Comparison of ENCODE assay signal across 9 cellular contexts in genomic region chr19:35509861-35510625, GRCh38. TPM values are rescaled to one million over a fixed set of nuclear protein-coding genes. Genes with fewer than 3 reads are reported as not detected.
A peak's percentile ranks its signal among the peaks of the same experiment; 100 is the strongest.
DNase-seq lines count a peak whose midpoint lies in the region; ATAC-seq and TF ChIP-seq lines count a peak whose summit lies in the region.
"Had no signal": no experiment of that assay in that cellular context is flagged by ENCODE, and none has a peak within 500 bp of the region (broad histone marks: within the 10 kb centered on the region; RNA-seq: fewer than 3 reads in every experiment).

No MANE protein-coding gene starts in this region.

- peak overlapping the region; percentile 84 for H2AFZ ChIP-seq in parathyroid adenoma

- H3K27ac ChIP-seq in HUES6 (ENCODE audit: low read depth, low read length): peak overlapping the region; percentile 80
- peak overlapping the region; percentile 93 for H3K27ac ChIP-seq in RWPE2 (ENCODE audit: poor library complexity, severe bottlenecking)
- H3K27ac ChIP-seq in parathyroid adenoma: peak overlapping the region; percentile 88
- H3K27ac ChIP-seq in tibial nerve: peak overlapping the region in 2 of 4 donors; percentile 32 to 59

- H3K79me2 ChIP-seq in parathyroid adenoma: no peaks in the 10 kb centered on the region

- H3K27me3 Mint-ChIP-seq in activated naive CD4-positive, alpha-beta T cell treated with anti-CD3 and anti-CD28 coated beads, Interleukin-2, amount 10 ng/mL, durations not matched to agents 7 days and 5 days: peaks cover 94% of the 10 kb centered on the region

- H3K4me3 Mint-ChIP-seq in activated naive CD4-positive, alpha-beta T cell treated with anti-CD3 and anti-CD28 coated beads, Interleukin-2, amount 10 ng/mL, durations not matched to agents 7 days and 5 days: no peak overlapping the region

- H3K36me3 Mint-ChIP-seq in activated naive CD4-positive, alpha-beta T cell treated with anti-CD3 and anti-CD28 coated beads, Interleukin-2, amount 10 ng/mL, durations not matched to agents 7 days and 5 days: no peaks in the 10 kb centered on the region

- H3K4me2 ChIP-seq in parathyroid adenoma (ENCODE audit: low read length): peak overlapping the region; percentile 73

- peaks cover 21% of the 10 kb centered on the region for H3K4me1 Mint-ChIP-seq in activated naive CD4-positive, alpha-beta T cell treated with anti-CD3 and anti-CD28 coated beads, Interleukin-2, amount 10 ng/mL, durations not matched to agents 7 days and 5 days

- TF ChIP-seq EP300 in tibial nerve (IDR thresholded peaks at IDR 0.05): no peak

- H3K9ac ChIP-seq in ES-I3 (ENCODE audit: low read depth, low read length) (peak overlapping the region; percentile 91), HUES6 (ENCODE audit: low read length) (peak overlapping the region; percentile 91), parathyroid adenoma (peak overlapping the region; percentile 58)

- CTCF ChIA-PET in activated naive CD4-positive, alpha-beta T cell treated with anti-CD3 and anti-CD28 coated beads, Interleukin-2, amount 10 ng/mL, durations not matched to agents 7 days and 5 days (lab: Charles Lee): interaction anchor here (0.6 to 2.6 kb wide), 17 partner anchors 10 to 157 kb away, joined by 3 to 10 read pairs (median 3); no protein-coding TSS in a partner anchor

- H3K27ac Mint-ChIP-seq in activated naive CD4-positive, alpha-beta T cell treated with anti-CD3 and anti-CD28 coated beads, Interleukin-2, amount 10 ng/mL, durations not matched to agents 7 days and 5 days: no peak overlapping the region

- intact Hi-C loops in Right ventricle myocardium superior (cut with DNase I): no loop called here

- H3K27me3 ChIP-seq in HUES6 (ENCODE audit: control insufficient read depth, insufficient read depth, low read length) (peaks cover 20% of the 10 kb centered on the region; the same call in 1 of the 2 replicates), RWPE2 (ENCODE audit: insufficient read depth, poor library complexity, severe bottlenecking) (no peaks in the 10 kb centered on the region), parathyroid adenoma (ENCODE audit: control insufficient read depth, insufficient read depth, low read length) (no peaks in the 10 kb centered on the region), tibial nerve (peaks cover 0 to 77% of the 10 kb centered on the region in 2 donors)

- H3K4me1 ChIP-seq in ES-I3 (ENCODE audit: insufficient read depth, low read length): peaks cover 10% of the 10 kb centered on the region; the same call in 1 of the 2 replicates
- peaks cover 29% of the 10 kb centered on the region for H3K4me1 ChIP-seq in HUES6 (ENCODE audit: control insufficient read depth, insufficient read depth, low read length)
- H3K4me1 ChIP-seq in RWPE2 (ENCODE audit: insufficient read depth, poor library complexity, severe bottlenecking): peaks cover 9% of the 10 kb centered on the region
- H3K4me1 ChIP-seq in parathyroid adenoma: peaks cover 5% of the 10 kb centered on the region
- peaks cover 0 to 18% (median 2%) of the 10 kb centered on the region in 4 donors for H3K4me1 ChIP-seq in tibial nerve

- H3K9me3 Mint-ChIP-seq in activated naive CD4-positive, alpha-beta T cell treated with anti-CD3 and anti-CD28 coated beads, Interleukin-2, amount 10 ng/mL, durations not matched to agents 7 days and 5 days: no peaks in the 10 kb centered on the region

- WGBS in tibial nerve, 2 donors: 1 to 3% methylated on average over 30 to 35 of the region's 39 CpGs

- TF ChIP-seq CTCF in RWPE2 (IDR thresholded peaks at IDR 0.05; ENCODE audit: poor library complexity, severe bottlenecking): peak; percentile 96
- peak; percentile 99 for TF ChIP-seq CTCF in parathyroid adenoma (IDR thresholded peaks at IDR 0.05)
- TF ChIP-seq CTCF in tibial nerve (IDR thresholded peaks at IDR 0.05): peak; percentile 84 to 89 (median 87)

- H3K9me3 ChIP-seq in ES-I3 (ENCODE audit: control insufficient read depth, insufficient read depth, low read length) (no peaks in the 10 kb centered on the region), HUES6 (ENCODE audit: control insufficient read depth, insufficient read depth, low read depth, low read length) (no peaks in the 10 kb centered on the region), RWPE2 (ENCODE audit: severe bottlenecking) (no peaks in the 10 kb centered on the region), parathyroid adenoma (ENCODE audit: control insufficient read depth, low read length) (no peaks in the 10 kb centered on the region), tibial nerve (no peaks in the 10 kb centered on the region)

- peak; percentile 81 for ATAC-seq in RWPE2 (ENCODE audit: low read depth)
- ATAC-seq in Right ventricle myocardium superior (ENCODE audit: poor library complexity): peak; percentile 94
- no peak for ATAC-seq in GM18520 (IDR thresholded peaks at IDR 0.05; ENCODE audit: unreplicated experiment)

- H3K4me3 ChIP-seq in HUES6 (ENCODE audit: low read depth, low read length): peak overlapping the region; percentile 82
- H3K4me3 ChIP-seq in RWPE2 (ENCODE audit: severe bottlenecking): peak overlapping the region; percentile 42
- H3K4me3 ChIP-seq in parathyroid adenoma (ENCODE audit: low read depth, low read length): peak overlapping the region; percentile 74
- H3K4me3 ChIP-seq in tibial nerve: peak overlapping the region; percentile 14 to 48 (median 30)

- DNase-seq in RWPE2 (ENCODE audit: low spot score): peak; percentile 84
- DNase-seq in activated naive CD4-positive, alpha-beta T cell treated with anti-CD3 and anti-CD28 coated beads, Interleukin-2, amount 10 ng/mL, durations not matched to agents 7 days and 5 days: peak; percentile 79
- DNase-seq in Right ventricle myocardium superior: peak; percentile 83
- peak; percentile 33 to 66 for DNase-seq in tibial nerve (ENCODE audit: low spot score in 2 of 2)

- H3K36me3 ChIP-seq in ES-I3 (ENCODE audit: insufficient read depth, low read length) (peaks cover 14% of the 10 kb centered on the region), HUES6 (ENCODE audit: control insufficient read depth, insufficient read depth, low read length) (peaks cover 29% of the 10 kb centered on the region), RWPE2 (ENCODE audit: low read depth) (peaks cover 40% of the 10 kb centered on the region), parathyroid adenoma (ENCODE audit: control insufficient read depth, insufficient read depth, low read length) (no peaks in the 10 kb centered on the region), tibial nerve (no peaks in the 10 kb centered on the region)

- no peak for TF ChIP-seq POLR2A in tibial nerve (IDR thresholded peaks at IDR 0.05)

RNA-seq across cellular contexts. Expression of gene DMKN, which starts 3.4 kb away (rescaled TPM):
- total RNA-seq in Right ventricle myocardium superior (3.6 TPM), tibial nerve (10 to 100 TPM in 3 of 4 donors, 1 to 10 TPM in 1; 8.2 to 33.5 (median 26.5) TPM)
- total RNA-seq: skeletal muscle tissue had no signal

RNA-seq across cellular contexts. Expression of gene SBSN, which starts 18.1 kb away (rescaled TPM):
- total RNA-seq in Right ventricle myocardium superior: not detected
- not detected for total RNA-seq in tibial nerve
- total RNA-seq: skeletal muscle tissue had no signal

RNA-seq across cellular contexts. Expression of gene KRTDAP, which starts 19.8 kb away (rescaled TPM):
- total RNA-seq in Right ventricle myocardium superior (not detected), tibial nerve (not detected)
- total RNA-seq: skeletal muscle tissue had no signal

RNA-seq across cellular contexts. Expression of gene GAPDHS, which starts 23.2 kb away (rescaled TPM):
- total RNA-seq in Right ventricle myocardium superior: not detected
- total RNA-seq in tibial nerve: not detected
- total RNA-seq: skeletal muscle tissue had no signal

RNA-seq across cellular contexts. Expression of gene TMEM147, which starts 35.4 kb away (rescaled TPM):
- total RNA-seq in Right ventricle myocardium superior (75.7 TPM), tibial nerve (100 to 1,000 TPM in 1 of 4 donors, 10 to 100 TPM in 3; 63.8 to 103 (median 68.2) TPM)

Comparison
In these comparisons a context has a peak if more than half of its experiments do, and no peak if none do; other contexts are left out.
1. H3K4me3 ChIP-seq: peak in every context shown above with its lines; median percentile 82 in HUES6; 74 in parathyroid adenoma; 42 in RWPE2; 30 in tibial nerve.